Comparison of ENCODE assay signal across 30 cellular contexts in the genomic region with DNA sequence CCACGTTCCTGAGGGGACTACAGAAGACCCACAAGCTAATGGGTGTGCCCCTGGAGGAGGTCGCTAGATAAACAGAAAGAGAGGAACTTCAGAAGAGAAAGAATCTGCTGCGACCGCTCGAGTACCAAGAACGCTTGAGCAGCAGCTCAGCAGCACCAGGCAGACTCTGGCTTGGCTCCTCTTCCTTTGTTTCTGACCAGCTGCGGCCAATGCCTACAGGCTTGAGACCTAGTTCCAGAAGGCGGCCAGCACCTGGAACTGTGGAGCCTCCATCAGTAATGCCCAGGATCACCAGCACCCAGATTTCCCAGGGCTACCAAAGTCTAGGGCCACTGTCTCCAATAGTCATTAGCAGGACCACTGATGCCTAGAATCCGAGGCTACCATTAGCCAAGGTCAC. TPM values are rescaled to one million over a fixed set of nuclear protein-coding genes. Genes with fewer than 3 reads are reported as not detected.
"Had no signal": no experiment of that assay in that cellular context is flagged by ENCODE, and none has a peak within 500 bp of the region (broad histone marks: within the 10 kb centered on the region; RNA-seq: fewer than 3 reads in every experiment).

No MANE protein-coding gene starts in this region.

- H3K27ac Mint-ChIP-seq: immature natural killer cell; mesothelial cell of epicardium; naive B cell; natural killer cell; nephron progenitor cell; neural progenitor cell; progenitor cell of endocrine pancreas; stimulated activated naive CD8-positive, alpha-beta T cell treated with anti-CD3 and anti-CD28 coated beads, Interleukin-15, Interleukin-2, amounts not matched to agents 100 ng/mL and 50 ng/mL, for 24 hours; type B pancreatic cell had no signal

- H3K9me3 Mint-ChIP-seq: immature natural killer cell, natural killer cell had no signal

- H3K27me3 ChIP-seq: neural progenitor cell, right atrium auricular region, right lobe of liver, vagina had no signal

- H3K4me1 Mint-ChIP-seq: immature natural killer cell, naive B cell, natural killer cell, neural progenitor cell had no signal

- H3K9ac ChIP-seq: neural progenitor cell, parathyroid adenoma had no signal

- H3K4me3 ChIP-seq: left ventricle myocardium inferior, lung, neural progenitor cell, right atrium auricular region, right lobe of liver, smooth muscle cell, suprapubic skin, thoracic aorta, tibial artery, vagina had no signal

- ATAC-seq: natural killer cell, right lobe of liver had no signal

- H3K36me3 ChIP-seq: left ventricle myocardium inferior, neural progenitor cell, neutrophil, right atrium auricular region, right lobe of liver, suprapubic skin, thoracic aorta, tibial artery, vagina had no signal

- H3K36me3 Mint-ChIP-seq: immature natural killer cell, mesothelial cell of epicardium, naive B cell, natural killer cell, neural progenitor cell, type B pancreatic cell had no signal

- H3K4me3 Mint-ChIP-seq: immature natural killer cell; mesothelial cell of epicardium; naive B cell; natural killer cell; nephron progenitor cell; neural progenitor cell; stimulated activated naive CD8-positive, alpha-beta T cell treated with anti-CD3 and anti-CD28 coated beads, Interleukin-15, Interleukin-2, amounts not matched to agents 100 ng/mL and 50 ng/mL, for 24 hours; type B pancreatic cell had no signal

- H3K9me3 ChIP-seq: left ventricle myocardium inferior, neutrophil, right lobe of liver, thoracic aorta, vagina had no signal

- FAIRE-seq: islet of Langerhans, kidney had no signal

- H2AFZ ChIP-seq: neural progenitor cell, parathyroid adenoma had no signal

- H3K4me1 ChIP-seq: parathyroid adenoma, right atrium auricular region, right lobe of liver, suprapubic skin, tibial artery, vagina had no signal

- DNase-seq: hypothalamus; immature natural killer cell; kidney; left ventricle myocardium inferior; mesendoderm; naive B cell; natural killer cell; nephron progenitor cell; occipital lobe; right lobe of liver; stimulated activated CD4-positive, alpha-beta T cell treated with anti-CD3 and anti-CD28 coated beads, Interleukin-12 subunit alpha, Interleukin-12 subunit beta, amount 100 ng/mL, for 4 hours; stimulated activated CD4-positive, alpha-beta T cell treated with anti-CD3 and anti-CD28 coated beads, Interleukin-15, amount 100 ng/mL, for 24 hours; stimulated activated CD4-positive, alpha-beta T cell treated with anti-CD3 and anti-CD28 coated beads, Interleukin-2, amount 100 ng/mL, for 24 hours; stimulated activated CD4-positive, alpha-beta T cell treated with anti-CD3 and anti-CD28 coated beads, Interleukin-4, amount 100 ng/mL, for 1 hour; stimulated activated naive CD4-positive, alpha-beta T cell; tibial artery had no signal

- H3K4me2 ChIP-seq: neural progenitor cell, smooth muscle cell had no signal

- H3K79me2 ChIP-seq: parathyroid adenoma had no signal

- H3K27ac ChIP-seq: left ventricle myocardium inferior, neural progenitor cell, neutrophil, parathyroid adenoma, right atrium auricular region, right lobe of liver, suprapubic skin, thoracic aorta, tibial artery, vagina had no signal

RNA-seq across cellular contexts. Expression of a gene that starts 45.6 kb away (rescaled TPM):
- polyA plus RNA-seq: immature natural killer cell, smooth muscle cell had no signal
